ENCODE assay signal across 9 cellular contexts in genomic region chr7:157011333-157012112, GRCh38. TPM values are rescaled to one million over a fixed set of nuclear protein-coding genes. Genes with fewer than 3 reads are reported as not detected.
DNase-seq lines count a peak whose midpoint lies in the region; ATAC-seq and TF ChIP-seq lines count a peak whose summit lies in the region.
"Had no signal": no experiment of that assay in that cellular context is flagged by ENCODE, and none has a peak within 500 bp of the region (broad histone marks: within the 10 kb centered on the region; RNA-seq: fewer than 3 reads in every experiment).

No MANE protein-coding gene starts in this region.

- H3K27ac ChIP-seq in SU-DHL-6 (ENCODE audit: low read depth, low read length) (no peak overlapping the region), mesenchymal stem cell (ENCODE audit: low read length, poor library complexity, severe bottlenecking) (no peak overlapping the region)

- H2AK5ac ChIP-seq in mesenchymal stem cell (ENCODE audit: low read length, severe bottlenecking) = no peak overlapping the region

- peaks cover 29% of the 10 kb centered on the region for H3K4me1 ChIP-seq in mesenchymal stem cell (ENCODE audit: control insufficient read depth, insufficient read depth, low read depth, low read length)

- H2BK120ac ChIP-seq in mesenchymal stem cell (ENCODE audit: low read depth, low read length) = no peak overlapping the region

- in situ Hi-C loops in GM13977 (cut with MboI; ENCODE audit: low pct_unique_long_range_greater_than_20kb, low sequenced_read_pairs, unreplicated experiment) = loop anchor here (25.0 kb wide), 2 partner anchors 1224 to 1549 kb away; partner anchors contain the start of gene EN2

- H3K4me2 ChIP-seq in SU-DHL-6 (ENCODE audit: low read depth, low read length, poor library complexity, severe bottlenecking) (peak overlapping the region; percentile 58), mesenchymal stem cell (ENCODE audit: low read length, poor library complexity, severe bottlenecking) (peak overlapping the region; percentile 79)

- H3K9me2 ChIP-seq in SU-DHL-6 (replicated peaks; ENCODE audit: insufficient read depth, low read length) = no peaks in the 10 kb centered on the region

- H3K4me3 ChIP-seq in H7 (ENCODE audit: insufficient read depth, low read depth, low read length) (peak overlapping the region; percentile 49), SU-DHL-6 (ENCODE audit: insufficient read depth, low read length, poor library complexity, severe bottlenecking) (peak overlapping the region; percentile 52), mesenchymal stem cell (ENCODE audit: insufficient read depth in 1 of 2, low read depth in 1 of 2, low read length in 2 of 2) (no peak overlapping the region)

- no peaks in the 10 kb centered on the region for H3K79me2 ChIP-seq in SU-DHL-6 (ENCODE audit: insufficient read depth, low read length)

- H4K91ac ChIP-seq in mesenchymal stem cell (ENCODE audit: low read length) = no peak overlapping the region

- no peak overlapping the region for H3K4ac ChIP-seq in mesenchymal stem cell (ENCODE audit: low read depth in 1 of 2, low read length in 2 of 2)

- H4K8ac ChIP-seq in mesenchymal stem cell (ENCODE audit: low read length) = no peak overlapping the region

- H3K27me3 ChIP-seq in H7 (ENCODE audit: control insufficient read depth, insufficient read depth, low read length) (peaks cover 96% of the 10 kb centered on the region), SU-DHL-6 (ENCODE audit: low read length) (no peaks in the 10 kb centered on the region), mesenchymal stem cell (ENCODE audit: control insufficient read depth in 1 of 2, insufficient read depth in 1 of 2, low read length in 2 of 2) (peaks cover 86 to 92% of the 10 kb centered on the region in 2 experiments)

- H3K9ac ChIP-seq in SU-DHL-6 (ENCODE audit: low read length) = peak overlapping the region; percentile 60
- no peak overlapping the region for H3K9ac ChIP-seq in mesenchymal stem cell (ENCODE audit: low read length)

- no peak for ATAC-seq in HG03342 (IDR thresholded peaks at IDR 0.05; ENCODE audit: unreplicated experiment)

- WGBS in mesenchymal stem cell = 1% methylated on average over 20 of the region's 37 CpGs

- H3K36me3 ChIP-seq in H7 (replicated peaks; ENCODE audit: control insufficient read depth, insufficient read depth, low read length) (no peaks in the 10 kb centered on the region), SU-DHL-6 (ENCODE audit: low read length) (no peaks in the 10 kb centered on the region), mesenchymal stem cell (ENCODE audit: control insufficient read depth in 1 of 2, insufficient read depth in 2 of 2, low read depth in 1 of 2, low read length in 2 of 2) (no peaks in the 10 kb centered on the region)

- H2AFZ ChIP-seq in SU-DHL-6 (ENCODE audit: low read depth, low read length, severe bottlenecking) (peak overlapping the region; percentile 55), mesenchymal stem cell (ENCODE audit: low read depth, low read length) (no peak overlapping the region)

- DNase-seq in COR-L47 (lab: John Stamatoyannopoulos, UW) = peak; percentile 33
- DNase-seq in H7 = peak; percentile 78
- no peak for DNase-seq in mesenchymal stem cell
- DNase-seq in occipital lobe (lab: John Stamatoyannopoulos, UW) = no peak
- DNase-seq in GM13977 (ENCODE audit: low spot score) = no peak
- no peak for DNase-seq in midbrain (lab: John Stamatoyannopoulos, UW)

- no peak overlapping the region for H3K14ac ChIP-seq in mesenchymal stem cell (ENCODE audit: low read length in 2 of 2)

- no peak overlapping the region for H2BK12ac ChIP-seq in mesenchymal stem cell (ENCODE audit: low read length in 2 of 2)

- H3K9me3 ChIP-seq in SU-DHL-6 (ENCODE audit: insufficient read depth, low read length) (no peaks in the 10 kb centered on the region), mesenchymal stem cell (ENCODE audit: control insufficient read depth, low read length) (no peaks in the 10 kb centered on the region)

- H3F3A ChIP-seq in SU-DHL-6 (ENCODE audit: insufficient read depth) = no peaks in the 10 kb centered on the region

- H2BK15ac ChIP-seq in mesenchymal stem cell (ENCODE audit: low read depth, poor library complexity, severe bottlenecking) = no peak overlapping the region

- H4K20me1 ChIP-seq in SU-DHL-6 (ENCODE audit: low read depth, low read length) = no peaks in the 10 kb centered on the region

- no peak overlapping the region for H3K18ac ChIP-seq in mesenchymal stem cell (ENCODE audit: low read depth in 1 of 2, low read length in 2 of 2)

- peak overlapping the region in 1 of 2 experiments; percentile 15 for H3K23ac ChIP-seq in mesenchymal stem cell (ENCODE audit: low read length in 2 of 2)

- no peaks in the 10 kb centered on the region for H3K79me1 ChIP-seq in mesenchymal stem cell (replicated peaks; ENCODE audit: low read length, poor library complexity, severe bottlenecking)

- TF ChIP-seq CTCF in SU-DHL-6 (IDR thresholded peaks at IDR 0.05; ENCODE audit: insufficient read depth, low read length, poor library complexity, severe bottlenecking) (no peak), GM13977 (IDR thresholded peaks at IDR 0.05; ENCODE audit: extremely low read depth, insufficient read depth, missing control alignments) (no peak)

- H2BK5ac ChIP-seq in mesenchymal stem cell (ENCODE audit: low read depth, low read length, poor library complexity, severe bottlenecking) = no peak overlapping the region

RNA-seq across cellular contexts. Expression of gene MNX1, which starts 1.1 kb away (rescaled TPM):
- total RNA-seq in H7 (2014; rRNA removed; shearing (Covaris generic)) = 0.37 and 1.2 TPM in 2 replicates
- polyA plus RNA-seq in mesenchymal stem cell (2013, experiment 1 of 2) = not detected
- polyA plus RNA-seq in mesenchymal stem cell (2013, experiment 2 of 2) = not detected
- not detected for total RNA-seq in occipital lobe
- total RNA-seq: lung microvascular endothelial cell had no signal

Comparison
In these comparisons a context has a peak if more than half of its experiments do, and no peak if none do; other contexts are left out.
1. DNase-seq: peak in COR-L47 (single experiment) and H7 (single experiment); none in mesenchymal stem cell (single experiment), occipital lobe (single experiment), GM13977 (single experiment) and midbrain (single experiment).
2. H3K4me3 ChIP-seq: peak in H7 (single experiment) and SU-DHL-6 (single experiment); none in mesenchymal stem cell (0 of 2).